ENCODE assay signal across 34 cellular contexts in genomic region chr12:1405619-1406018, GRCh38.
"Had no signal": no experiment of that assay in that cellular context is flagged by ENCODE, and none has a peak within 500 bp of the region (broad histone marks: within the 10 kb centered on the region; RNA-seq: fewer than 3 reads in every experiment).

No MANE protein-coding gene starts in this region.

- H3K9me3 ChIP-seq: MG63 had no signal

- H3K27me3 ChIP-seq: MG63 had no signal

- H3K4me3 ChIP-seq: MG63 had no signal

- DNase-seq: Karpas-422, Kasumi-1, MG63, MV-4-11, NCI-H1048, NCI-H1092, NCI-H1092 treated with DMSO at 0.1 percent for 48 hours, NCI-H1105, NCI-H1105 treated with DMSO at 0.1 percent for 48 hours, NCI-H1417, NCI-H1417 treated with DMSO at 0.1 percent for 48 hours, NCI-H1436, NCI-H1436 treated with DMSO at 0.1 percent for 48 hours, NCI-H146, NCI-H1694, NCI-H1694 treated with DMSO at 0.1 percent for 48 hours, NCI-H187, NCI-H187 treated with DMSO at 0.1 percent for 48 hours, NCI-H1930, NCI-H2029, NCI-H2029 treated with DMSO at 0.1 percent for 48 hours, NCI-H2081, NCI-H2081 treated with DMSO at 0.1 percent for 48 hours, NCI-H2107, NCI-H2171, NCI-H2171 treated with DMSO at 0.1 percent for 48 hours, NCI-H2227 treated with DMSO at 0.1 percent for 48 hours, NCI-H226, NCI-H345, NCI-H446, NCI-H446 treated with DMSO at 0.1 percent for 48 hours, NCI-H510A, NCI-H510A treated with DMSO at 0.1 percent for 48 hours, NCI-H524 had no signal
